In the genomic region with DNA sequence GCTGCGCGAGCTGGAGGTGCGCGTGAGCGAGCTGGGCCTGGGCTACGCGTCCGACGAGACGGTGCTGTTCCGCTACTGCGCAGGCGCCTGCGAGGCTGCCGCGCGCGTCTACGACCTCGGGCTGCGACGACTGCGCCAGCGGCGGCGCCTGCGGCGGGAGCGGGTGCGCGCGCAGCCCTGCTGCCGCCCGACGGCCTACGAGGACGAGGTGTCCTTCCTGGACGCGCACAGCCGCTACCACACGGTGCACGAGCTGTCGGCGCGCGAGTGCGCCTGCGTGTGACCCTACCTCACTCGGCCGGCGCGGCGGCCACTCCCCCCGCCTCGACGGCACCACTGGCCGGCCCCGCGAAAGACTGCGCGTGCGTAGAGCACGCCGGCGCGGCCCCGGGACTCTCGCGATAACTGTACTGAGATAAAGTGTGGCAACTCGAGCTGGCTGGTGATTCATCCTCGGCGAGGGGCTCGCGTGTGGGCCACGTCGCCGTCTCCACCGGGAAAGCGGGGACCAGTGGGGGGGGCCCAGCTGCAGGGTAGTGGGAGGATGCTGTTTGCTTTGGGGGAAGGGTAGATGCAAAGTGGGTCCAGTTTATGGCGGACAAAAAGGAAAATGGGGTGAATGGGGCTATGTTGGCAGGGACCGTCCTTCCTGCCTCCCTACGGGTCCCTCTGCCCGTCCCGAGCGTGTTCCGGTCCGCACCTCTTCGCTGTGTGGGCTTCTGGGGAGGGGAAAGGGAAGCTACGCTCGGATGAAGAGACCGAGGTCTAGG, we compare ENCODE assay signal across 8 cellular contexts. TPM values are rescaled to one million over a fixed set of nuclear protein-coding genes. Genes with fewer than 3 reads are reported as not detected.
DNase-seq lines count a peak whose midpoint lies in the region; ATAC-seq and TF ChIP-seq lines count a peak whose summit lies in the region.

No MANE protein-coding gene starts in this region.

- TF ChIP-seq POLR2A in gastroesophageal sphincter (IDR thresholded peaks at IDR 0.05) (peak; percentile 79 to 80), stomach (IDR thresholded peaks at IDR 0.05) (peak in 2 of 4 donors; percentile 62 to 90)

- H2BK5ac ChIP-seq in neuronal stem cell (ENCODE audit: low read length), result peak overlapping the region; percentile 66

- H4K91ac ChIP-seq in neuronal stem cell (ENCODE audit: low read depth, low read length, poor library complexity), result peak overlapping the region; percentile 95

- H3K27me3 ChIP-seq in gastroesophageal sphincter (peaks cover 23% of the 10 kb centered on the region), neuronal stem cell (ENCODE audit: control insufficient read depth in 3 of 3, insufficient read depth in 3 of 3, low read depth in 1 of 3, low read length in 3 of 3) (peaks cover 0 to 5% (median 0%) of the 10 kb centered on the region in 3 experiments), stomach (peaks cover 0 to 18% (median 0%) of the 10 kb centered on the region in 3 donors)

- H3K4me1 ChIP-seq in gastroesophageal sphincter (peaks cover 0 to 42% (median 16%) of the 10 kb centered on the region in 3 donors), neuronal stem cell (ENCODE audit: control insufficient read depth in 2 of 2, insufficient read depth in 1 of 2, low read depth in 1 of 2, low read length in 2 of 2) (peaks cover 0 to 24% of the 10 kb centered on the region in 2 donors), stomach (peaks cover 23 to 39% (median 30%) of the 10 kb centered on the region in 4 donors)

- peak overlapping the region; percentile 99 for H3K9ac ChIP-seq in neuronal stem cell (ENCODE audit: low read depth, low read length, poor library complexity)

- H3K36me3 ChIP-seq in gastroesophageal sphincter (no peaks in the 10 kb centered on the region), neuronal stem cell (replicated peaks in 1 of 2; ENCODE audit: control insufficient read depth in 2 of 2, insufficient read depth in 2 of 2, low read length in 2 of 2) (no peaks in the 10 kb centered on the region), stomach (no peaks in the 10 kb centered on the region)

- peak overlapping the region; percentile 98 for H4K8ac ChIP-seq in neuronal stem cell (ENCODE audit: low read depth, low read length)

- peak overlapping the region; percentile 96 for H3K4me2 ChIP-seq in neuronal stem cell (ENCODE audit: insufficient read depth, low read length, poor library complexity, severe bottlenecking)

- intact Hi-C loops in stomach (cut with DNase I; ENCODE audit: low total_unique reads), result no loop called here

- peak overlapping the region; percentile 91 for H2BK15ac ChIP-seq in neuronal stem cell (ENCODE audit: low read length)

- peak overlapping the region; percentile 99 for H3K18ac ChIP-seq in neuronal stem cell (ENCODE audit: low read length)

- no peak for TF ChIP-seq EP300 in gastroesophageal sphincter (IDR thresholded peaks at IDR 0.05)
- no peak for TF ChIP-seq EP300 in stomach (IDR thresholded peaks at IDR 0.05)

- H3K4ac ChIP-seq in neuronal stem cell (ENCODE audit: low read length), result peak overlapping the region; percentile 98

- H2AK5ac ChIP-seq in neuronal stem cell (ENCODE audit: low read depth, low read length), result peak overlapping the region; percentile 100

- ATAC-seq in GM21737 (IDR thresholded peaks at IDR 0.05; ENCODE audit: unreplicated experiment) (peak; percentile 55), gastroesophageal sphincter (peak; percentile 89)

- peak overlapping the region; percentile 100 for H3K23ac ChIP-seq in neuronal stem cell (ENCODE audit: low read depth, low read length, poor library complexity)

- peak overlapping the region; percentile 80 for H2AFZ ChIP-seq in neuronal stem cell (ENCODE audit: low read length)

- H3K14ac ChIP-seq in neuronal stem cell (ENCODE audit: low read length), result peak overlapping the region; percentile 89

- H3K79me1 ChIP-seq in neuronal stem cell (ENCODE audit: low read depth, low read length), result peaks cover 3% of the 10 kb centered on the region

- DNase-seq in DMS79 (lab: John Stamatoyannopoulos, UW) (peak; percentile 85), KG1 (lab: John Stamatoyannopoulos, UW) (peak; percentile 97), RPMI8226 (peak; percentile 97), neuronal stem cell (ENCODE audit: low spot score) (peak; percentile 96), stomach (peak; percentile 95)
- DNase-seq in activated effector memory CD4-positive, alpha-beta T cell treated with anti-CD3 and anti-CD28 coated beads, Interleukin-2, amount 50 U/mL, for 16 hours, result peak; percentile 97

- H2BK120ac ChIP-seq in neuronal stem cell (ENCODE audit: low read depth, low read length), result peak overlapping the region; percentile 72

- peak overlapping the region; percentile 22 for H2BK12ac ChIP-seq in neuronal stem cell (ENCODE audit: low read length)

- WGBS in gastroesophageal sphincter (ENCODE audit: low coverage in 1 of 2), 2 donors, result 1 to 10% methylated on average over 2 to 12 of the region's 91 CpGs
- WGBS in neuronal stem cell (ENCODE audit: extremely low coverage in 2 of 2, insufficient read length in 2 of 2, insufficient replicate concordance in 1 of 2), 2 donors, result no CpG with 5 or more reads among the region's 91 CpGs
- WGBS in stomach, 5 donors, result 0 to 3% (median 1%) methylated on average over 63 to 91 of the region's 91 CpGs

- H3K9me3 ChIP-seq in gastroesophageal sphincter, result no peaks in the 10 kb centered on the region
- peaks cover 0 to 3% of the 10 kb centered on the region in 2 donors for H3K9me3 ChIP-seq in neuronal stem cell (replicated peaks in 1 of 2; ENCODE audit: control insufficient read depth in 2 of 2, insufficient read depth in 1 of 2, low read depth in 1 of 2, low read length in 2 of 2)
- no peaks in the 10 kb centered on the region for H3K9me3 ChIP-seq in stomach

- peak overlapping the region; percentile 59 to 98 (median 95) for H3K27ac ChIP-seq in gastroesophageal sphincter
- H3K27ac ChIP-seq in neuronal stem cell (replicated peaks; ENCODE audit: low read length), result peak overlapping the region; percentile 96
- peak overlapping the region; percentile 64 to 90 (median 85) for H3K27ac ChIP-seq in stomach

- no peak for TF ChIP-seq CTCF in gastroesophageal sphincter (IDR thresholded peaks at IDR 0.05)
- TF ChIP-seq CTCF in stomach (IDR thresholded peaks at IDR 0.05), result no peak

- H3K4me3 ChIP-seq in gastroesophageal sphincter (peak overlapping the region; percentile 27 to 56), neuronal stem cell (ENCODE audit: low read length in 2 of 2) (peak overlapping the region; percentile 52 to 94), stomach (peak overlapping the region; percentile 45 to 56 (median 46))

RNA-seq across cellular contexts. Expression of gene FUT6, which starts 11.4 kb away (rescaled TPM):
- 1 to 10 TPM in 1 of 4 donors, not detected in 3; 3.0 TPM for total RNA-seq in gastroesophageal sphincter
- 0.11 TPM for polyA plus RNA-seq in neuronal stem cell (2013, experiment 1 of 2)
- 0.06 TPM for polyA plus RNA-seq in neuronal stem cell (2013, experiment 2 of 2)
- 100 to 1,000 TPM in 1 of 5 donors, under 1 TPM in 1, not detected in 3; 0.18 to 105 TPM for total RNA-seq in stomach
- 10 to 100 TPM in 1 of 3 donors, not detected in 2; 15.3 TPM for polyA plus RNA-seq in stomach

RNA-seq across cellular contexts. Expression of gene FUT3, which starts 23.2 kb away (rescaled TPM):
- 1 to 10 TPM in 2 of 4 donors, under 1 TPM in 1, not detected in 1; 0.12 to 4.8 (median 4.5) TPM for total RNA-seq in gastroesophageal sphincter
- 1.4 TPM for polyA plus RNA-seq in neuronal stem cell (2013, experiment 1 of 2)
- 1.3 TPM for polyA plus RNA-seq in neuronal stem cell (2013, experiment 2 of 2)
- total RNA-seq in stomach, result 100 to 1,000 TPM in 1 of 5 donors, 1 to 10 TPM in 4; 1.1 to 119 (median 8.5) TPM
- 10 to 100 TPM in 1 of 3 donors, 1 to 10 TPM in 2; 2.0 to 36.5 (median 5.0) TPM for polyA plus RNA-seq in stomach

RNA-seq across cellular contexts. Expression of gene NRTN, which starts 23.2 kb away (rescaled TPM):
- total RNA-seq in gastroesophageal sphincter (10 to 100 TPM in 2 of 4 donors, 1 to 10 TPM in 2; 3.6 to 27.2 (median 14.6) TPM), stomach (1 to 10 TPM in 2 of 5 donors, under 1 TPM in 1, not detected in 2; 0.92 to 7.1 (median 1.8) TPM)
- polyA plus RNA-seq in neuronal stem cell (2013, experiment 1 of 2), result 8.2 TPM
- 7.9 TPM for polyA plus RNA-seq in neuronal stem cell (2013, experiment 2 of 2)
- 1 to 10 TPM; 3.5 to 6.1 (median 4.0) TPM for polyA plus RNA-seq in stomach

RNA-seq across cellular contexts. Expression of gene DUS3L, which starts 37.1 kb away (rescaled TPM):
- total RNA-seq in gastroesophageal sphincter, result 10 to 100 TPM; 14.1 to 39.4 (median 22.6) TPM
- polyA plus RNA-seq in neuronal stem cell (2013, experiment 1 of 2), result 11.6 TPM
- 10.8 TPM for polyA plus RNA-seq in neuronal stem cell (2013, experiment 2 of 2)
- total RNA-seq in stomach, result 10 to 100 TPM; 25.2 to 67.5 (median 54.0) TPM
- polyA plus RNA-seq in stomach, result 10 to 100 TPM; 28.9 to 42.6 (median 37.2) TPM

RNA-seq across cellular contexts. Expression of gene FUT5, which starts 42.3 kb away (rescaled TPM):
- not detected for total RNA-seq in gastroesophageal sphincter
- polyA plus RNA-seq in neuronal stem cell (2013, experiment 1 of 2), result 0.38 TPM
- 0.39 TPM for polyA plus RNA-seq in neuronal stem cell (2013, experiment 2 of 2)
- under 1 TPM in 1 of 5 donors, not detected in 4; 0.37 TPM for total RNA-seq in stomach
- polyA plus RNA-seq in stomach, result not detected

Comparison
In these comparisons a context has a peak if more than half of its experiments do, and no peak if none do; other contexts are left out.
1. Peak in every context shown above with its lines: DNase-seq, ATAC-seq, H3K4me3 ChIP-seq and H3K27ac ChIP-seq.